Comparison of ENCODE assay signal across 8 cellular contexts in the genomic region with DNA sequence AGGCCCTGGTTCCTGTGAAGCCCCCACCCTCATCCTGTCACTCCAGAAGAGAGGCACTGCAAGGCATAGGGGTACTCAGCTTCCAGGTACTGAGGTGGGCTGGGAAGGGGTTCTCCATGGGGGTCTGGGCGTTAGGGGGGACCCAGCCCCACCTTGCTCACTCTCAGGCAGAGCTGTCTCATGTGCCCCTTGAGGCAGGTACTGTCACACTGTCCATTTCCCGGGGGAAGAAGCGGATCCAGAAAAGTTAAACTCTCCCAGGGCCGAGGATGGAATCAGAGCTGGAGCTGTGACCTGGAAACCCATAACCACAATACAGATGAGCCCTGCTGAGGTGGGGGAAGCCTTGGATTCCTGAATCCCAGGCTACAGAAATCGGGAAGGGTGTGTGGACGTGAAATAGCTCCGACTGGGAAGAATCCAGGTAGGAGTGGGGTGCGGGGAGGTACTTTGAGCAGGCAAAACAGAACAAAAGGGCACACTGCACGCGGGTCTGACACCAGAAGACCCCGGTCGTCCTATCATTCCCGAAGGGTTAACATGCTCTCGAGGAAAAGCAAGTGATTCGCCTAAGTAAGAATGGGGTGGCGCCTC. TPM values are rescaled to one million over a fixed set of nuclear protein-coding genes. Genes with fewer than 3 reads are reported as not detected.
DNase-seq lines count a peak whose midpoint lies in the region; ATAC-seq and TF ChIP-seq lines count a peak whose summit lies in the region.

No MANE protein-coding gene starts in this region.

- peaks cover 19% of the 10 kb centered on the region; the same call in 1 of the 2 replicates for H3F3A ChIP-seq in PC-9 (ENCODE audit: insufficient read depth, low read depth)

- CTCF ChIA-PET in PC-9 (lab: Charles Lee) = interaction anchor here (0.7 to 0.8 kb wide), 2 partner anchors 9 to 124 kb away, joined by 3 read pairs; no protein-coding TSS in a partner anchor

- no peak for DNase-seq in PC-9
- DNase-seq in esophagus muscularis mucosa (ENCODE audit: extremely low spot score) = no peak
- no peak for DNase-seq in prostate gland (ENCODE audit: low spot score)
- no peak for DNase-seq in NCI-H226
- DNase-seq in mucosa of gallbladder (ENCODE audit: low spot score) = no peak
- no peak for DNase-seq in pons (ENCODE audit: low spot score)

- TF ChIP-seq CTCF in GM12875 (IDR thresholded peaks at IDR 0.05; ENCODE audit: borderline replicate concordance, insufficient read depth, low read depth, low read length) = no peak
- no peak for TF ChIP-seq CTCF in PC-9 (conservative IDR thresholded peaks at IDR 0.05)
- TF ChIP-seq CTCF in esophagus muscularis mucosa (IDR thresholded peaks at IDR 0.05) = no peak
- TF ChIP-seq CTCF in prostate gland (IDR thresholded peaks at IDR 0.05) = no peak

- H3K4me1 ChIP-seq in PC-9 (replicated peaks; ENCODE audit: insufficient read depth) (peaks cover 14% of the 10 kb centered on the region), esophagus muscularis mucosa (peaks cover 14 to 20% (median 17%) of the 10 kb centered on the region in 4 donors), prostate gland (replicated peaks) (no peaks in the 10 kb centered on the region)

- intact Hi-C loops in PC-9 (cut with micrococcal nuclease; ENCODE audit: unreplicated experiment) = no loop called here
- intact Hi-C loops in esophagus muscularis mucosa (cut with DNase I) = loop anchor here (10.0 kb wide), 1 partner anchor 140 kb away; the partner anchor contains the start of genes HAUS8 and MYO9B
- intact Hi-C loops in prostate gland (cut with DNase I) = no loop called here

- H3K9me3 ChIP-seq in PC-9 (ENCODE audit: insufficient read depth, low read depth) = no peaks in the 10 kb centered on the region
- no peaks in the 10 kb centered on the region for H3K9me3 ChIP-seq in esophagus muscularis mucosa
- no peaks in the 10 kb centered on the region for H3K9me3 ChIP-seq in prostate gland

- no peaks in the 10 kb centered on the region for H4K20me1 ChIP-seq in PC-9 (ENCODE audit: insufficient read depth)

- peak overlapping the region; percentile 79 for H2AFZ ChIP-seq in PC-9

- no peak for ATAC-seq in HG03159 (IDR thresholded peaks at IDR 0.05; ENCODE audit: unreplicated experiment)

- peaks cover 6% of the 10 kb centered on the region; the same call in 1 of the 2 replicates for H3K36me3 ChIP-seq in PC-9 (ENCODE audit: low read depth)
- H3K36me3 ChIP-seq in esophagus muscularis mucosa = peaks cover 14 to 68% (median 66%) of the 10 kb centered on the region in 4 donors
- H3K36me3 ChIP-seq in prostate gland = peaks cover 0 to 4% of the 10 kb centered on the region in 2 donors

- TF ChIP-seq EP300 in esophagus muscularis mucosa (IDR thresholded peaks at IDR 0.05) = no peak

- H3K79me2 ChIP-seq in PC-9 (ENCODE audit: low read depth) = no peaks in the 10 kb centered on the region; the same call in 1 of the 2 replicates

- TSS peak; percentile 93 for BruUV-seq in PC-9 (replicated peaks; lab: Mats Ljungman, UMichigan)

- H3K27ac ChIP-seq in PC-9 (peak overlapping the region; percentile 84), esophagus muscularis mucosa (replicated peaks in 1 of 4) (peak overlapping the region; percentile 83 to 95 (median 90)), prostate gland (peak overlapping the region; percentile 91 to 92)

- POLR2A ChIA-PET in PC-9 (lab: Charles Lee; ENCODE audit: unreplicated experiment) = interaction anchor here (0.6 to 1.6 kb wide), 6 partner anchors 12 to 524 kb away, joined by 4 to 19 read pairs (median 4); partner anchors contain the start of genes BABAM1 and OCEL1

- H3K27me3 ChIP-seq in PC-9 (ENCODE audit: insufficient read depth, low read depth) = no peaks in the 10 kb centered on the region
- no peaks in the 10 kb centered on the region for H3K27me3 ChIP-seq in esophagus muscularis mucosa
- H3K27me3 ChIP-seq in prostate gland (replicated peaks; ENCODE audit: insufficient read depth) = no peaks in the 10 kb centered on the region

- H3K9me2 ChIP-seq in PC-9 (ENCODE audit: insufficient read depth) = no peaks in the 10 kb centered on the region

- H3K4me3 ChIP-seq in GM12875 (ENCODE audit: low read depth, low read length) = peak overlapping the region; percentile 77
- H3K4me3 ChIP-seq in PC-9 = peak overlapping the region; percentile 64
- H3K4me3 ChIP-seq in esophagus muscularis mucosa = peak overlapping the region; percentile 61 to 91 (median 72)
- peak overlapping the region; percentile 56 to 71 for H3K4me3 ChIP-seq in prostate gland

- TF ChIP-seq POLR2A in esophagus muscularis mucosa (IDR thresholded peaks at IDR 0.05; ENCODE audit: low read depth) (no peak), prostate gland (IDR thresholded peaks at IDR 0.05) (no peak)

- 34% methylated on average over 16 of the region's 16 CpGs for WGBS in esophagus muscularis mucosa
- 24% methylated on average over 16 of the region's 16 CpGs for WGBS in prostate gland

- H3K4me2 ChIP-seq in PC-9 = peak overlapping the region; percentile 94

RNA-seq across cellular contexts. Expression of gene USE1, which starts 0.5 kb away (rescaled TPM):
- total RNA-seq in PC-9 (2021) = 19.8 and 22.5 TPM in 2 replicates
- total RNA-seq in esophagus muscularis mucosa = 10 to 100 TPM; 20.7 to 26.2 (median 21.3) TPM
- 10 to 100 TPM; 24.5 to 30.3 TPM for total RNA-seq in prostate gland
- 28.0 TPM for total RNA-seq in mucosa of gallbladder

RNA-seq across cellular contexts. Expression of gene OCEL1, which starts 11.4 kb away (rescaled TPM):
- 30.6 and 34.5 TPM in 2 replicates for total RNA-seq in PC-9 (2021)
- total RNA-seq in esophagus muscularis mucosa = 10 to 100 TPM in 1 of 4 donors, 1 to 10 TPM in 3; 6.3 to 18.8 (median 7.8) TPM
- 10 to 100 TPM; 21.6 to 26.2 TPM for total RNA-seq in prostate gland
- 47.8 TPM for total RNA-seq in mucosa of gallbladder

RNA-seq across cellular contexts. Expression of gene NR2F6, which starts 31.1 kb away (rescaled TPM):
- total RNA-seq in PC-9 (2021) (90.8 and 112 TPM in 2 replicates), esophagus muscularis mucosa (10 to 100 TPM; 38.6 to 88.0 (median 61.2) TPM), prostate gland (100 to 1,000 TPM in 1 of 2 donors, 10 to 100 TPM in 1; 91.7 to 108 TPM), mucosa of gallbladder (46.3 TPM)

RNA-seq across cellular contexts. Expression of gene USHBP1, which starts 49.9 kb away (rescaled TPM):
- total RNA-seq in PC-9 (2021) (not detected in 2 replicates), esophagus muscularis mucosa (10 to 100 TPM in 1 of 4 donors, 1 to 10 TPM in 3; 2.2 to 12.0 (median 6.3) TPM), prostate gland (1 to 10 TPM; 3.5 to 8.4 TPM), mucosa of gallbladder (4.3 TPM)

RNA-seq across cellular contexts. Expression of gene BABAM1, which starts 52.6 kb away (rescaled TPM):
- total RNA-seq in PC-9 (2021) (127 and 152 TPM in 2 replicates), esophagus muscularis mucosa (10 to 100 TPM; 72.2 to 92.3 (median 82.5) TPM), prostate gland (10 to 100 TPM; 80.0 to 81.6 TPM), mucosa of gallbladder (70.5 TPM)
